ENCODE assay signal across 1 cellular context in the genomic region with DNA sequence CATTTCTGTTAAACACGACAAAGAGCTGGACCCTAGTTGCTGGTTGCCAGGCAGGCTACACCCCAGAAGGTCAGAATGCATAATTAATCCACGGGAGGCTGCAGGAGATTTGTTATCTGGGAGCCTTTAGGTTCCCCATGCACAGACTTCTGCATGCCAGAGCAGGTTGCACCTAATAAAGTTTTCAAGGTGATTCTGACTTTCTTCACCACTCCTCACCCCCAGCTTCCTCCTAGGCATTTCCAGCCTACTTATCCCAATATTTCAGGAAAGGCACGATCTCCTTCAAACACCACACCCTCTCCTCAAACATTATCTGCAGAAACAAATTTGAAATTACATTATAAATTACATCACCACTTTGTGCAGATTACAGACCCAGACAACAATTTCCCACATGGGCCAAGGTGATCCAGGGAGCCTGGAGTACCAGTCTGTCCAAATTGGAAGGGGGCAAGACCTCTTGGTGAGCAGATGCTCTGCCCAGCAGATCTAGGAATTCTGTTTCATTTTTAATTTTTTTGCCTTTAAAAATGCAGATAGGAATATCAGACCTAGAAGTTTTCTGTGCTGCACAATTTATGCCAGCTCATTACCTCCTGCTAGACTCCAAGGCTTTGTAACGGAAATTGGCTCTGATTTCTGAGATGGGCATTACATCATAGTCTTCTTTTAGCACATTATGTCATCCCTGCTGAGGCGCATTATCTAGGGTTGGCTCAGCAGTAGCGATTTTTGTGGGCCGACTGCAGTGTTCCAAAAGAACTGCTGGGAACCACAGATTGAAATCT.
TF ChIP-seq lines count a peak whose summit lies in the region.

No MANE protein-coding gene starts in this region.

TF ChIP-seq in HepG2, 621 proteins besides CTCF, POLR2A, EP300 and RAD21:
- TF ChIP-seq, protein P1, sequence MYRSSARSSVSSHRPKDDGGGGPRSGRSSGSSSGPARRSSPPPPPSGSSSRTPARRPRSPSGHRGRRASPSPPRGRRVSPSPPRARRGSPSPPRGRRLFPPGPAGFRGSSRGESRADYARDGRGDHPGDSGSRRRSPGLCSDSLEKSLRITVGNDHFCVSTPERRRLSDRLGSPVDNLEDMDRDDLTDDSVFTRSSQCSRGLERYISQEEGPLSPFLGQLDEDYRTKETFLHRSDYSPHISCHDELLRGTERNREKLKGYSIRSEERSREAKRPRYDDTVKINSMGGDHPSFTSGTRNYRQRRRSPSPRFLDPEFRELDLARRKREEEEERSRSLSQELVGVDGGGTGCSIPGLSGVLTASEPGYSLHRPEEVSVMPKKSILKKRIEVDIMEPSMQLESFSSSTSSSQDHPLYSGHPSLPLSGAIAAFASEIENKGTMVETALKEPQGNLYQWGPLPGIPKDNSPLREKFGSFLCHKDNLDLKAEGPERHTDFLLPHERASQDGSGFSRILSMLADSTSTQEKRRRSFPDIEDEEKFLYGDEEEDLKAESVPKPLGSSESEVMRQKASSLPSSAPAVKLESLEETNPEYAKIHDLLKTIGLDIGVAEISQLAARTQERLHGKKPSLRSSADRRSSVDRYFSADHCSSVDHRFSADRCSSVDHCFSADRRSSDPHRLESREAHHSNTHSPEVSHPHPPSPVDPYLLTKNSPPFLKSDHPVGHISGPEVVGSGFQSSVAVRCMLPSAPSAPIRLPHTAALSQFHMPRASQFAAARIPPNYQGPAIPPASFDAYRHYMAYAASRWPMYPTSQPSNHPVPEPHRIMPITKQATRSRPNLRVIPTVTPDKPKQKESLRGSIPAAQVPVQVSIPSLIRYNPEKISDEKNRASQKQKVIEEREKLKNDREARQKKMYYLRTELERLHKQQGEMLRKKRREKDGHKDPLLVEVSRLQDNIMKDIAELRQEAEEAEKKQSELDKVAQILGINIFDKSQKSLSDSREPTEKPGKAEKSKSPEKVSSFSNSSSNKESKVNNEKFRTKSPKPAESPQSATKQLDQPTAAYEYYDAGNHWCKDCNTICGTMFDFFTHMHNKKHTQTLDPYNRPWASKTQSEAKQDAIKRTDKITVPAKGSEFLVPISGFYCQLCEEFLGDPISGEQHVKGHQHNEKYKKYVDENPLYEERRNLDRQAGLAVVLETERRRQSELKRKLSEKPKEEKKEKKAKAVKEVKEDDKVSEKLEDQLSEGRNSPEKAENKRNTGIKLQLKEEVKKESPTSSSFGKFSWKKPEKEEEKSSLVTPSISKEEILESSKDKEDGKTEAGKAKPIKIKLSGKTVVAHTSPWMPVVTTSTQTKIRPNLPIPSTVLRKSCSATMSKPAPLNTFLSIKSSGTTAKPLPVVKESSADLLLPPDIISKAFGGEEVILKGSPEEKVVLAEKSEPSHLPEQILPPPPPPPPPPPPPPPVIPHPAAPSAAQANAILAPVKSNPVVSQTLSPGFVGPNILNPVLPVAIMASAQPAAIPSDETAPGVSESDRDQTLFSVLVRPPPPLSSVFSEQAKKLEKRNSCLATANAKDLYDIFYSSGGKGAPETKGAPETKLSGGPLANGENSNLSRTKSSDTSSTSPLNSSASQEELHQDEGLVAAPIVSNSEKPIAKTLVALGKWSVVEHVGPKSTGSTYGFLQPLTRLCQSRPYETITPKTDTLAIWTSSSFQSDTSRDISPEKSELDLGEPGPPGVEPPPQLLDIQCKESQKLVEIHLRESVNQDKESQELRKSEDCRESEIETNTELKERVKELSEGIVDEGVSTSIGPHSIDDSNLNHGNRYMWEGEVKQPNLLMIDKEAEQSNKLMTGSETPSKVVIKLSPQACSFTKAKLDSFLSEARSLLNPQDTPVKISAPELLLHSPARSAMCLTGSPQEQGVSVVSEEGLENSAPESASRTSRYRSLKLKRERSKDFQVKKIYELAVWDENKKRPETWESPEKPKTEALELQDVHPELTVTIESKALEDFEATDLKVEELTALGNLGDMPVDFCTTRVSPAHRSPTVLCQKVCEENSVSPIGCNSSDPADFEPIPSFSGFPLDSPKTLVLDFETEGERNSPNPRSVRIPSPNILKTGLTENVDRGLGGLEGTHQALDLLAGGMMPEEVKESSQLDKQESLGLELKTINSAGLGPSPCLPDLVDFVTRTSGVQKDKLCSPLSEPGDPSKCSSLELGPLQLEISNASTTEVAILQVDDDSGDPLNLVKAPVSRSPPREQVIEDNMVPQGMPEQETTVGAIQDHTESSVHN (CRISPR knock-in tag; IDR thresholded peaks at IDR 0.05), result no peak
- TF ChIP-seq ZNF253 (CRISPR knock-in tag; IDR thresholded peaks at IDR 0.05; ENCODE audit: borderline replicate concordance) (no peak), ZNF776 (CRISPR knock-in tag; IDR thresholded peaks at IDR 0.05) (no peak), CBX2 (IDR thresholded peaks at IDR 0.05; ENCODE audit: low read depth, low read length) (no peak), CBX2 (CRISPR knock-in tag; IDR thresholded peaks at IDR 0.05; ENCODE audit: low read depth) (no peak), ASH2L (IDR thresholded peaks at IDR 0.05; ENCODE audit: insufficient read length, low read depth, low read length) (no peak), RCOR2 (CRISPR knock-in tag; IDR thresholded peaks at IDR 0.05) (no peak), GATAD1 (CRISPR knock-in tag; IDR thresholded peaks at IDR 0.05) (no peak), ZNF737 (CRISPR knock-in tag; IDR thresholded peaks at IDR 0.05; ENCODE audit: borderline replicate concordance) (no peak)
- TF ChIP-seq, protein P2, sequence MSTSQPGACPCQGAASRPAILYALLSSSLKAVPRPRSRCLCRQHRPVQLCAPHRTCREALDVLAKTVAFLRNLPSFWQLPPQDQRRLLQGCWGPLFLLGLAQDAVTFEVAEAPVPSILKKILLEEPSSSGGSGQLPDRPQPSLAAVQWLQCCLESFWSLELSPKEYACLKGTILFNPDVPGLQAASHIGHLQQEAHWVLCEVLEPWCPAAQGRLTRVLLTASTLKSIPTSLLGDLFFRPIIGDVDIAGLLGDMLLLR (CRISPR knock-in tag; IDR thresholded peaks at IDR 0.05), result no peak
- TF ChIP-seq, protein P3, sequence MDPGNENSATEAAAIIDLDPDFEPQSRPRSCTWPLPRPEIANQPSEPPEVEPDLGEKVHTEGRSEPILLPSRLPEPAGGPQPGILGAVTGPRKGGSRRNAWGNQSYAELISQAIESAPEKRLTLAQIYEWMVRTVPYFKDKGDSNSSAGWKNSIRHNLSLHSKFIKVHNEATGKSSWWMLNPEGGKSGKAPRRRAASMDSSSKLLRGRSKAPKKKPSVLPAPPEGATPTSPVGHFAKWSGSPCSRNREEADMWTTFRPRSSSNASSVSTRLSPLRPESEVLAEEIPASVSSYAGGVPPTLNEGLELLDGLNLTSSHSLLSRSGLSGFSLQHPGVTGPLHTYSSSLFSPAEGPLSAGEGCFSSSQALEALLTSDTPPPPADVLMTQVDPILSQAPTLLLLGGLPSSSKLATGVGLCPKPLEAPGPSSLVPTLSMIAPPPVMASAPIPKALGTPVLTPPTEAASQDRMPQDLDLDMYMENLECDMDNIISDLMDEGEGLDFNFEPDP (CRISPR knock-in tag; conservative IDR thresholded peaks at IDR 0.05), result no peak
- TF ChIP-seq, protein P4, sequence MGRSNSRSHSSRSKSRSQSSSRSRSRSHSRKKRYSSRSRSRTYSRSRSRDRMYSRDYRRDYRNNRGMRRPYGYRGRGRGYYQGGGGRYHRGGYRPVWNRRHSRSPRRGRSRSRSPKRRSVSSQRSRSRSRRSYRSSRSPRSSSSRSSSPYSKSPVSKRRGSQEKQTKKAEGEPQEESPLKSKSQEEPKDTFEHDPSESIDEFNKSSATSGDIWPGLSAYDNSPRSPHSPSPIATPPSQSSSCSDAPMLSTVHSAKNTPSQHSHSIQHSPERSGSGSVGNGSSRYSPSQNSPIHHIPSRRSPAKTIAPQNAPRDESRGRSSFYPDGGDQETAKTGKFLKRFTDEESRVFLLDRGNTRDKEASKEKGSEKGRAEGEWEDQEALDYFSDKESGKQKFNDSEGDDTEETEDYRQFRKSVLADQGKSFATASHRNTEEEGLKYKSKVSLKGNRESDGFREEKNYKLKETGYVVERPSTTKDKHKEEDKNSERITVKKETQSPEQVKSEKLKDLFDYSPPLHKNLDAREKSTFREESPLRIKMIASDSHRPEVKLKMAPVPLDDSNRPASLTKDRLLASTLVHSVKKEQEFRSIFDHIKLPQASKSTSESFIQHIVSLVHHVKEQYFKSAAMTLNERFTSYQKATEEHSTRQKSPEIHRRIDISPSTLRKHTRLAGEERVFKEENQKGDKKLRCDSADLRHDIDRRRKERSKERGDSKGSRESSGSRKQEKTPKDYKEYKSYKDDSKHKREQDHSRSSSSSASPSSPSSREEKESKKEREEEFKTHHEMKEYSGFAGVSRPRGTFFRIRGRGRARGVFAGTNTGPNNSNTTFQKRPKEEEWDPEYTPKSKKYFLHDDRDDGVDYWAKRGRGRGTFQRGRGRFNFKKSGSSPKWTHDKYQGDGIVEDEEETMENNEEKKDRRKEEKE (IDR thresholded peaks at IDR 0.05), result no peak
